ENCODE assay signal across 22 cellular contexts in the genomic region with DNA sequence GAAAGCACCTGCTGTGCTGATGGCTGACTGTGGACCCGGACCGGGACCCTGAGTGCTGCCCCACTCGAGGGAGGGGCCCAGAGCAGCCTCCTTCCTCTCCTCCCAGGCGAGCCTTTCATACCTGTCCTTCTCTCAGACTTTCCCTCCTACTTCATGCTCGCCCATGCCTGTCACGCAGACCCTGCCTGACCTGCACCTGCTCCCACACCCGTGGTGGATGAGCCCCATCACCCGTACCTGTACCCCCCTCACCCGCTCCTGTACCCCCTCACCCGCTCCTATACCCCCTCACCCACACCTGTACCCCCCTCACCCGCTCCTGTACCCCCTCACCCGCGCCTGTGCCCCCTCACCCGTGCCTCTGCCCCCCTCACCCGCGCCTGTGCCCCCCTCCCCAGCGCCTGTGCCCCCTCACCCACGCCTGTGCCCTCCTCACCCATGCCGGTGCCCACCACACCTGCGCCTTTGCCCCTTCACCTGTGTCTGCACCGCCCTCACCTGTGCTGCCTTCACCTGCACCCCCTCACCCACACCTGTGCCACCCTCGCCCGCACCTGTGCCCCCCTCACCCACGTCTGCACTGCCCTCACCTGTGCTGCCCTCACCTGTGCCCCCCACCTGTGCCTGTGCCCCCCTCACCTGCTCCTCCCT. TPM values are rescaled to one million over a fixed set of nuclear protein-coding genes. Genes with fewer than 3 reads are reported as not detected.
DNase-seq lines count a peak whose midpoint lies in the region; ATAC-seq, FAIRE-seq and TF ChIP-seq lines count a peak whose summit lies in the region.
"Had no signal": no experiment of that assay in that cellular context is flagged by ENCODE, and none has a peak within 500 bp of the region (broad histone marks: within the 10 kb centered on the region; RNA-seq: fewer than 3 reads in every experiment).

No MANE protein-coding gene starts in this region.

- ATAC-seq in central memory CD8-positive, alpha-beta T cell (replicated peaks; ENCODE audit: extremely low read depth, poor library complexity, severe bottlenecking) = no peak
- ATAC-seq in upper lobe of left lung (ENCODE audit: low FRiP score in 2 of 2) (no peak), GM19351 (IDR thresholded peaks at IDR 0.05; ENCODE audit: unreplicated experiment) (no peak)
- ATAC-seq: activated T-cell treated with anti-CD3 and anti-CD28 coated beads, Interleukin-2, amount 50 U/mL, for 4 hours had no signal

- DNase-seq in right atrium auricular region (ENCODE audit: low spot score) (no peak), left ventricle myocardium inferior (no peak), upper lobe of left lung (peak; percentile 13 to 38), mucosa of gallbladder (ENCODE audit: low spot score) (no peak), H54 (ENCODE audit: insufficient read length, low spot score) (no peak)
- no peak for DNase-seq in central memory CD8-positive, alpha-beta T cell (ENCODE audit: low spot score in 2 of 2)
- DNase-seq: activated CD4-positive, CD25-positive, alpha-beta regulatory T cell; activated naive CD4-positive, alpha-beta T cell treated with anti-CD3 and anti-CD28 coated beads, Interleukin-2, amount 50 U/mL, for 16 hours; activated T-cell treated with anti-CD3 and anti-CD28 coated beads, Interleukin-2, amount 50 U/mL, for 4 hours; C1 segment of cervical spinal cord; cerebellar nuclear complex; DMS 273 treated with DMSO at 0.1 percent for 48 hours; effector CD8-positive, alpha-beta T cell; H9; hippocampal formation; NCI-H1694; NCI-H2171 treated with DMSO at 0.1 percent for 48 hours; NCI-H526; T1000; uterus had no signal

- intact Hi-C loops in left ventricle myocardium inferior (cut with micrococcal nuclease) = no loop called here

- no peak overlapping the region for H3K4me3 Mint-ChIP-seq in central memory CD8-positive, alpha-beta T cell
- H3K4me3 Mint-ChIP-seq: activated T-cell treated with anti-CD3 and anti-CD28 coated beads, Interleukin-2, amount 50 U/mL, for 4 hours had no signal

- no peaks in the 10 kb centered on the region for H3K9me3 Mint-ChIP-seq in central memory CD8-positive, alpha-beta T cell
- H3K9me3 Mint-ChIP-seq: activated T-cell treated with anti-CD3 and anti-CD28 coated beads, Interleukin-2, amount 50 U/mL, for 4 hours; H9 had no signal

- WGBS in upper lobe of left lung, 2 donors = 77 to 83% methylated on average over 13 to 20 of the region's 24 CpGs

- no peak for TF ChIP-seq EP300 in upper lobe of left lung (IDR thresholded peaks at IDR 0.05)

- peaks cover 21% of the 10 kb centered on the region for H3K36me3 Mint-ChIP-seq in central memory CD8-positive, alpha-beta T cell (ENCODE audit: insufficient read depth)

- no peaks in the 10 kb centered on the region for H3K27me3 Mint-ChIP-seq in central memory CD8-positive, alpha-beta T cell

- peaks cover 37% of the 10 kb centered on the region for H3K36me3 ChIP-seq in right atrium auricular region
- peaks cover 42% of the 10 kb centered on the region for H3K36me3 ChIP-seq in left ventricle myocardium inferior
- peaks cover 40% of the 10 kb centered on the region for H3K36me3 ChIP-seq in neutrophil
- peaks cover 0 to 44% (median 17%) of the 10 kb centered on the region in 4 donors for H3K36me3 ChIP-seq in upper lobe of left lung
- H3K36me3 ChIP-seq: uterus had no signal

- H3K27ac ChIP-seq in right atrium auricular region (peak overlapping the region; percentile 13 to 62), left ventricle myocardium inferior (replicated peaks) (no peak overlapping the region), neutrophil (peak overlapping the region; percentile 93), upper lobe of left lung (no peak overlapping the region)
- H3K27ac ChIP-seq: uterus had no signal

- FAIRE-seq in H54 (lab: Jason Lieb, UNC) = no peak

- TF ChIP-seq CTCF in right atrium auricular region (IDR thresholded peaks at IDR 0.05) (no peak), left ventricle myocardium inferior (IDR thresholded peaks at IDR 0.05; ENCODE audit: borderline replicate concordance) (no peak), neutrophil (IDR thresholded peaks at IDR 0.05) (no peak), upper lobe of left lung (IDR thresholded peaks at IDR 0.05) (no peak)

- no peaks in the 10 kb centered on the region for H3K9me3 ChIP-seq in right atrium auricular region
- H3K9me3 ChIP-seq in left ventricle myocardium inferior (replicated peaks) = no peaks in the 10 kb centered on the region
- no peaks in the 10 kb centered on the region for H3K9me3 ChIP-seq in neutrophil
- H3K9me3 ChIP-seq in upper lobe of left lung = no peaks in the 10 kb centered on the region
- H3K9me3 ChIP-seq: uterus had no signal

- H3K4me1 ChIP-seq in right atrium auricular region (peaks cover 0 to 55% of the 10 kb centered on the region in 2 donors), left ventricle myocardium inferior (peaks cover 82% of the 10 kb centered on the region), neutrophil (ENCODE audit: control insufficient read depth in 1 of 2, insufficient read depth in 1 of 2, low read depth in 1 of 2, low read length in 1 of 2) (peaks cover 76 to 79% of the 10 kb centered on the region in 2 experiments), upper lobe of left lung (peaks cover 24 to 60% (median 40%) of the 10 kb centered on the region in 4 donors)

- H3K27me3 ChIP-seq in right atrium auricular region (no peaks in the 10 kb centered on the region), left ventricle myocardium inferior (ENCODE audit: low read depth) (no peaks in the 10 kb centered on the region), neutrophil (no peaks in the 10 kb centered on the region), upper lobe of left lung (no peaks in the 10 kb centered on the region)
- H3K27me3 ChIP-seq: uterus had no signal

- H3K27ac Mint-ChIP-seq in central memory CD8-positive, alpha-beta T cell (ENCODE audit: low read depth) = peak overlapping the region; percentile 53

- H3K4me3 ChIP-seq in right atrium auricular region (no peak overlapping the region), left ventricle myocardium inferior (no peak overlapping the region), neutrophil (ENCODE audit: low read depth in 1 of 2, low read length in 1 of 2) (no peak overlapping the region), upper lobe of left lung (no peak overlapping the region)
- H3K4me3 ChIP-seq: uterus had no signal

- TF ChIP-seq POLR2A in upper lobe of left lung (IDR thresholded peaks at IDR 0.05) (no peak), H54 (IDR thresholded peaks at IDR 0.05; ENCODE audit: low read depth, low read length) (no peak)

- peaks cover 76% of the 10 kb centered on the region for H3K4me1 Mint-ChIP-seq in central memory CD8-positive, alpha-beta T cell

RNA-seq across cellular contexts. Expression of gene MAEA, which starts 5.8 kb away (rescaled TPM):
- total RNA-seq in right atrium auricular region (10 to 100 TPM; 46.0 to 51.7 TPM), left ventricle myocardium inferior (49.5 TPM), upper lobe of left lung (100 to 1,000 TPM in 1 of 6 donors, 10 to 100 TPM in 5; 58.5 to 289 (median 73.0) TPM), mucosa of gallbladder (78.0 TPM)

RNA-seq across cellular contexts. Expression of gene CTBP1, which starts 46.6 kb away (rescaled TPM):
- total RNA-seq in right atrium auricular region (100 to 1,000 TPM; 104 to 140 TPM), left ventricle myocardium inferior (112 TPM), upper lobe of left lung (100 to 1,000 TPM; 142 to 483 (median 213) TPM), mucosa of gallbladder (213 TPM)

RNA-seq across cellular contexts. Expression of gene UVSSA, which starts 51.5 kb away (rescaled TPM):
- total RNA-seq in right atrium auricular region = 1 to 10 TPM; 4.4 to 7.5 TPM
- 5.9 TPM for total RNA-seq in left ventricle myocardium inferior
- 100 to 1,000 TPM in 1 of 6 donors, 10 to 100 TPM in 5; 15.2 to 138 (median 46.5) TPM for total RNA-seq in upper lobe of left lung
- 41.5 TPM for total RNA-seq in mucosa of gallbladder

Comparison
In these comparisons a context has a peak if more than half of its experiments do, and no peak if none do; other contexts are left out.
1. H3K27ac ChIP-seq: peak in right atrium auricular region (2 of 2) and neutrophil (single experiment); none in left ventricle myocardium inferior (single experiment) and upper lobe of left lung (0 of 4).
2. DNase-seq: peak in upper lobe of left lung (2 of 2); none in right atrium auricular region (single experiment), left ventricle myocardium inferior (single experiment), central memory CD8-positive, alpha-beta T cell (0 of 2), mucosa of gallbladder (single experiment) and H54 (single experiment).